ENCODE assay signal across 31 cellular contexts in genomic region chr3:14568269-14568668, GRCh38. TPM values are rescaled to one million over a fixed set of nuclear protein-coding genes. Genes with fewer than 3 reads are reported as not detected.
"Had no signal": no experiment of that assay in that cellular context is flagged by ENCODE, and none has a peak within 500 bp of the region (broad histone marks: within the 10 kb centered on the region; RNA-seq: fewer than 3 reads in every experiment).

No MANE protein-coding gene starts in this region.

- H3K4me2 ChIP-seq: SK-N-SH had no signal

- DNase-seq: activated CD4-positive, alpha-beta T cell treated with anti-CD3 and anti-CD28 coated beads, Interleukin-2, amount 10 ng/mL, durations not matched to agents 24 days and 14 days; activated CD4-positive, alpha-beta T cell treated with anti-CD3 and anti-CD28 coated beads, Interleukin-2, amount 50 U/mL, for 48 hours; activated CD8-positive, alpha-beta T cell treated with anti-CD3 and anti-CD28 coated beads, Interleukin-2, amount 10 ng/mL, durations not matched to agents 7 days and 5 days; activated naive CD4-positive, alpha-beta T cell treated with anti-CD3 and anti-CD28 coated beads, Interleukin-2, amount 50 U/mL, for 16 hours; activated naive CD8-positive, alpha-beta T cell treated with anti-CD3 and anti-CD28 coated beads, Interleukin-2, amount 10 ng/mL, durations not matched to agents 7 days and 5 days; activated T-cell treated with anti-CD3 and anti-CD28 coated beads, Interleukin-2, amount 50 U/mL, for 24 hours; amygdala; KG1; MM.1S; MV-4-11; NCI-H1092 treated with DMSO at 0.1 percent for 48 hours; NCI-H1417 treated with DMSO at 0.1 percent for 48 hours; NCI-H187 treated with DMSO at 0.1 percent for 48 hours; NCI-H2081 treated with DMSO at 0.1 percent for 48 hours; NCI-H226; NCI-H446 treated with DMSO at 0.1 percent for 48 hours; NCI-H524; NCI-H69; NCI-H82; Peyer's patch; RPMI8226; SHP77 treated with DMSO at 0.1 percent for 48 hours; SK-N-SH; WERI-Rb-1 had no signal

- FAIRE-seq: TTC549 had no signal

- H3K9me3 Mint-ChIP-seq: activated CD4-positive, alpha-beta T cell treated with anti-CD3 and anti-CD28 coated beads, Interleukin-2, amount 10 ng/mL, durations not matched to agents 24 days and 14 days; activated naive CD8-positive, alpha-beta T cell treated with anti-CD3 and anti-CD28 coated beads, Interleukin-2, amount 10 ng/mL, durations not matched to agents 7 days and 5 days; activated T-cell treated with anti-CD3 and anti-CD28 coated beads, Interleukin-2, amount 50 U/mL, for 24 hours; IgD-negative memory B cell; T-helper 1 cell treated with Interleukin-12 subunit alpha and Interleukin-12 subunit beta and Interleukin-4 antibody, amounts not matched to agents 30 μg/mL and 1 μg/mL, for 36 hours; T-helper 2 cell treated with Interferon-gamma antibody and Interleukin-4, amounts not matched to agents 5 μg/mL and 100 μg/mL, for 36 hours had no signal

- H3K4me1 ChIP-seq: ascending aorta had no signal

- H3K27ac ChIP-seq: ascending aorta, Peyer's patch, SJSA1, WERI-Rb-1 had no signal

- H3K27ac Mint-ChIP-seq: activated CD4-positive, alpha-beta T cell treated with anti-CD3 and anti-CD28 coated beads, Interleukin-2, amount 10 ng/mL, durations not matched to agents 24 days and 14 days; activated naive CD8-positive, alpha-beta T cell treated with anti-CD3 and anti-CD28 coated beads, Interleukin-2, amount 10 ng/mL, durations not matched to agents 7 days and 5 days; activated T-cell treated with anti-CD3 and anti-CD28 coated beads, Interleukin-2, amount 50 U/mL, for 24 hours; IgD-negative memory B cell; T-helper 1 cell treated with Interleukin-12 subunit alpha and Interleukin-12 subunit beta and Interleukin-4 antibody, amounts not matched to agents 30 μg/mL and 1 μg/mL, for 36 hours; T-helper 2 cell treated with Interferon-gamma antibody and Interleukin-4, amounts not matched to agents 5 μg/mL and 100 μg/mL, for 36 hours had no signal

- H3K36me3 ChIP-seq: ascending aorta, Peyer's patch, SJSA1, WERI-Rb-1 had no signal

- H3K27me3 ChIP-seq: ascending aorta, Peyer's patch, SJSA1 had no signal

- H3K9ac ChIP-seq: SK-N-SH had no signal

- H3K9me3 ChIP-seq: ascending aorta, Peyer's patch, SJSA1, SK-N-SH had no signal

- H3K36me3 Mint-ChIP-seq: activated naive CD8-positive, alpha-beta T cell treated with anti-CD3 and anti-CD28 coated beads, Interleukin-2, amount 10 ng/mL, durations not matched to agents 7 days and 5 days; IgD-negative memory B cell had no signal

- H3K4me3 ChIP-seq: ascending aorta, Peyer's patch, SJSA1 had no signal

- ATAC-seq: activated CD8-positive, alpha-beta T cell treated with anti-CD3 and anti-CD28 coated beads, Interleukin-2, amount 10 ng/mL, durations not matched to agents 7 days and 5 days had no signal

RNA-seq across cellular contexts. Expression of gene GRIP2, which starts 28.1 kb away (rescaled TPM):
- total RNA-seq: activated CD4-positive, alpha-beta T cell treated with anti-CD3 and anti-CD28 coated beads, Interleukin-2, amount 10 ng/mL, durations not matched to agents 24 days and 14 days; activated CD8-positive, alpha-beta T cell treated with anti-CD3 and anti-CD28 coated beads, Interleukin-2, amount 10 ng/mL, durations not matched to agents 7 days and 5 days; activated naive CD8-positive, alpha-beta T cell treated with anti-CD3 and anti-CD28 coated beads, Interleukin-2, amount 10 ng/mL, durations not matched to agents 7 days and 5 days; LHCN-M2 had no signal
- polyA plus RNA-seq: IgD-negative memory B cell had no signal
